Comparison of ENCODE assay signal across 17 cellular contexts in the genomic region with DNA sequence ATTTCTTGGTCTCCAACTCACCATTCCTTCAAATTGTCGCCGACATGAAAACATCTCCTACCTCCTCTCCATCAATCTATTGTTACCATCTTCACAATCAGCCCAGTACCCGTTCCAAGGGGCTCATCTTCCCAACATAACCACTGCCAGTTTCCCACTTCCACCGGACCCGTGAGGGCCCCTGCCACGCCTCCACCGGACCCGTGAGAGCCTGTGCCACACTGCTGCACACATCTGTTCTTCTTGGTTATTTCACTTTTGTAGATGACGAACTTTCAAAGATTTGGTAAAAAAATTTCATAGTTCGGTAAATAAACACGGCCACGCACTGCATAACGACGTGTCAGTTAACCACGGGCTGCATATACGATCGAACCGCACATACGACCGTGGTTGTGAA.
DNase-seq lines count a peak whose midpoint lies in the region; ATAC-seq, FAIRE-seq and TF ChIP-seq lines count a peak whose summit lies in the region.
"Had no signal": no experiment of that assay in that cellular context is flagged by ENCODE, and none has a peak within 500 bp of the region (broad histone marks: within the 10 kb centered on the region; RNA-seq: fewer than 3 reads in every experiment).

No MANE protein-coding gene starts in this region.

- H2AK5ac ChIP-seq in H9 (ENCODE audit: insufficient read length, low read length) = no peak overlapping the region
- H2AK5ac ChIP-seq in H1 (ENCODE audit: low read depth, low read length) = no peak overlapping the region; the same call in 1 of the 2 replicates

- H4K91ac ChIP-seq in H9 (ENCODE audit: insufficient read length, low read depth, low read length) = no peak overlapping the region
- H4K91ac ChIP-seq in H1 (replicated peaks; ENCODE audit: insufficient read length, low read length) = no peak overlapping the region

- no peak overlapping the region for H2BK5ac ChIP-seq in H9 (ENCODE audit: insufficient read length, low read length)
- H2BK5ac ChIP-seq in H1 (ENCODE audit: low read depth, low read length) = no peak overlapping the region

- POLR2A ChIA-PET in H1 (lab: Charles Lee; ENCODE audit: partially characterized antibody) = no interaction called here

- H3K9me3 Mint-ChIP-seq in H9 = no peaks in the 10 kb centered on the region
- H3K9me3 Mint-ChIP-seq: CD4-positive, alpha-beta T cell had no signal

- H3K27me3 ChIP-seq in H9 (ENCODE audit: insufficient read depth, low read length) (no peaks in the 10 kb centered on the region), H1 (replicated peaks in 1 of 4; ENCODE audit: control insufficient read depth in 3 of 4, extremely low read depth in 1 of 4, insufficient read depth in 3 of 4, low read length in 3 of 4) (no peaks in the 10 kb centered on the region), transverse colon (no peaks in the 10 kb centered on the region), sigmoid colon (no peaks in the 10 kb centered on the region)

- DNase-seq in H9 (no peak), H1 (ENCODE audit: low read depth in 1 of 2, low spot score in 2 of 2) (no peak), transverse colon (no peak), GM12891 (ENCODE audit: insufficient read length, low spot score) (no peak), sigmoid colon (no peak)
- DNase-seq in Jurkat, Clone E6-1 (ENCODE audit: low read depth, low spot score) = peak; percentile 28
- DNase-seq: C1 segment of cervical spinal cord; Calu3; CD4-positive, alpha-beta T cell; DMS 273 treated with DMSO at 0.1 percent for 48 hours; DND-41; GDM1; KBM-7 had no signal

- H3K4me1 Mint-ChIP-seq in H9 = peaks cover 24 to 35% of the 10 kb centered on the region in 2 experiments
- H3K4me1 Mint-ChIP-seq: B cell had no signal

- in situ Hi-C loops in transverse colon (cut with MboI; ENCODE audit: low pct_ligation_motif_present in 1 of 4, low pct_unique_long_range_greater_than_20kb in 1 of 4, low sequenced_read_pairs in 3 of 4) = no loop called here

- no peak overlapping the region for H4K8ac ChIP-seq in H9 (replicated peaks; ENCODE audit: insufficient read length, low read depth, low read length)
- H4K8ac ChIP-seq in H1 (ENCODE audit: extremely low read depth, insufficient read depth, low read length) = no peak overlapping the region

- H3K79me1 ChIP-seq in H9 (ENCODE audit: insufficient read depth, low read depth, low read length, poor library complexity, severe bottlenecking) (peaks cover 3% of the 10 kb centered on the region), H1 (ENCODE audit: low read depth, low read length) (peaks cover 2% of the 10 kb centered on the region; the same call in 1 of the 2 replicates)

- H2BK20ac ChIP-seq in H9 (ENCODE audit: low read depth, low read length, poor library complexity, severe bottlenecking) (no peak overlapping the region), H1 (ENCODE audit: low read length) (no peak overlapping the region)

- no peak overlapping the region for H3K27ac ChIP-seq in H9 (ENCODE audit: insufficient read length, low read depth, low read length)
- H3K27ac ChIP-seq in H1 (ENCODE audit: low read depth, low read length) = no peak overlapping the region
- H3K27ac ChIP-seq in transverse colon = peak overlapping the region in 3 of 4 donors; percentile 78 to 80 (median 79)
- no peak overlapping the region for H3K27ac ChIP-seq in sigmoid colon

- H3K36me3 ChIP-seq in H1 (ENCODE audit: control insufficient read depth in 2 of 4, insufficient read depth in 4 of 4, low read length in 3 of 4) (peaks cover 3 to 39% (median 10%) of the 10 kb centered on the region in 4 experiments), transverse colon (no peaks in the 10 kb centered on the region), sigmoid colon (peaks cover 0 to 26% (median 4%) of the 10 kb centered on the region in 4 donors)

- H4K20me1 ChIP-seq in H9 (ENCODE audit: control insufficient read depth, insufficient read depth, insufficient read length) (no peaks in the 10 kb centered on the region), H1 (replicated peaks in 1 of 2; ENCODE audit: control insufficient read depth in 1 of 2, insufficient read depth in 2 of 2, low read length in 2 of 2) (peaks cover 0 to 6% of the 10 kb centered on the region in 2 experiments)

- H2BK120ac ChIP-seq in H9 (ENCODE audit: low read depth, low read length, poor library complexity, severe bottlenecking) (no peak overlapping the region), H1 (replicated peaks; ENCODE audit: low read depth, low read length) (no peak overlapping the region)

- H3K23ac ChIP-seq in H9 (ENCODE audit: insufficient read length, low read depth, low read length) (no peak overlapping the region), H1 (ENCODE audit: insufficient read length) (no peak overlapping the region)

- no peak overlapping the region for H3K4me3 Mint-ChIP-seq in H9
- H3K4me3 Mint-ChIP-seq: B cell; CD4-positive, alpha-beta T cell had no signal

- no peak for TF ChIP-seq CTCF in H9 (conservative IDR thresholded peaks at IDR 0.05)
- no peak for TF ChIP-seq CTCF in H1 (IDR thresholded peaks at IDR 0.05; ENCODE audit: control extremely low read depth in 1 of 3, insufficient read depth in 1 of 3, low read depth in 1 of 3, low read length in 3 of 3)
- TF ChIP-seq CTCF in transverse colon (IDR thresholded peaks at IDR 0.05) = no peak
- no peak for TF ChIP-seq CTCF in sigmoid colon (IDR thresholded peaks at IDR 0.05)

- H3K79me2 ChIP-seq in H9 (ENCODE audit: insufficient read depth, low read length) (no peaks in the 10 kb centered on the region), H1 (ENCODE audit: control insufficient read depth in 1 of 2, insufficient read depth in 2 of 2, low read length in 2 of 2) (peaks cover 0 to 27% of the 10 kb centered on the region in 2 experiments; a peak in 2 of 4 replicates)

- H3K4me2 ChIP-seq in H9 (ENCODE audit: insufficient read depth, insufficient read length, low read length) = no peak overlapping the region
- H3K4me2 ChIP-seq in H1 (ENCODE audit: insufficient read depth in 1 of 2, low read depth in 2 of 2, low read length in 2 of 2) = no peak overlapping the region

- ATAC-seq in HG02970 (IDR thresholded peaks at IDR 0.05; ENCODE audit: low FRiP score, unreplicated experiment) = no peak

- no peak overlapping the region for H2BK12ac ChIP-seq in H9 (ENCODE audit: insufficient read length, low read depth, low read length)
- 0 out of 2 replicates have a peak overlapping the region, but pooled peaks have one; percentile 33 for H2BK12ac ChIP-seq in H1 (ENCODE audit: low read depth, low read length)

- intact Hi-C loops in transverse colon (cut with DNase I; ENCODE audit: low total_unique reads) (no loop called here), sigmoid colon (cut with DNase I) (no loop called here)

- H3K27me3 Mint-ChIP-seq in H9 (ENCODE audit: low read depth) = no peaks in the 10 kb centered on the region
- H3K27me3 Mint-ChIP-seq: B cell; CD4-positive, alpha-beta T cell had no signal

- H2AFZ ChIP-seq in H9 (ENCODE audit: low read length) = no peak overlapping the region
- H2AFZ ChIP-seq in H1 (ENCODE audit: low read length) = no peak overlapping the region

- H3T11ph ChIP-seq in H9 (ENCODE audit: low read length) = no peak overlapping the region

- H3K36me3 Mint-ChIP-seq in H9 (ENCODE audit: insufficient read depth in 1 of 3, low read depth in 3 of 3) = peaks cover 8 to 50% (median 34%) of the 10 kb centered on the region in 3 experiments; a peak in 6 of 7 replicates

- H3K9ac ChIP-seq in H9 (ENCODE audit: extremely low read depth, insufficient read length, low read length) (no peak overlapping the region), H1 (replicated peaks in 1 of 4; ENCODE audit: extremely low read depth in 1 of 4, low read depth in 3 of 4, low read length in 3 of 4) (no peak overlapping the region)

- H3K23me2 ChIP-seq in H9 (ENCODE audit: insufficient read length, low read depth, low read length, poor library complexity, severe bottlenecking) (no peaks in the 10 kb centered on the region), H1 (ENCODE audit: low read depth, low read length) (no peaks in the 10 kb centered on the region)

- H3K18ac ChIP-seq in H9 (ENCODE audit: insufficient read length, low read depth, low read length) (no peak overlapping the region), H1 (ENCODE audit: extremely low read depth, low read length) (no peak overlapping the region; the same call in 1 of the 2 replicates)

- H3K4ac ChIP-seq in H9 (ENCODE audit: low read depth, low read length) (no peak overlapping the region), H1 (replicated peaks; ENCODE audit: insufficient read length, low read depth, low read length) (no peak overlapping the region)

- H3K27ac Mint-ChIP-seq in H9 = peak overlapping the region in 2 of 3 experiments; percentile 1 to 14; a peak in 3 of 7 replicates
- H3K27ac Mint-ChIP-seq: B cell; CD4-positive, alpha-beta T cell had no signal

- H3K4me3 ChIP-seq in Jurkat, Clone E6-1 (ENCODE audit: low read length) = peak overlapping the region; percentile 30
- H3K4me3 ChIP-seq in H1 (ENCODE audit: extremely low read depth in 1 of 4, insufficient read depth in 2 of 4, low read depth in 3 of 4, low read length in 4 of 4) (no peak overlapping the region), transverse colon (no peak overlapping the region), sigmoid colon (no peak overlapping the region)

- H3K14ac ChIP-seq in H9 (ENCODE audit: insufficient read depth, low read length) (no peak overlapping the region), H1 (ENCODE audit: insufficient read length) (no peak overlapping the region)

- H3K4me1 ChIP-seq in H9 (ENCODE audit: insufficient read depth, low read length) (peaks cover 3% of the 10 kb centered on the region; the same call in 1 of the 2 replicates), H1 (replicated peaks in 1 of 4; ENCODE audit: control insufficient read depth in 3 of 4, insufficient read depth in 4 of 4, low read length in 3 of 4) (peaks cover 0 to 13% (median 8%) of the 10 kb centered on the region in 4 experiments; a peak in 4 of 7 replicates), transverse colon (peaks cover 3 to 40% (median 27%) of the 10 kb centered on the region in 4 donors), sigmoid colon (peaks cover 0 to 16% (median 6%) of the 10 kb centered on the region in 4 donors)

- no peak overlapping the region for H4K5ac ChIP-seq in H9 (ENCODE audit: insufficient read length, low read depth, low read length)
- H4K5ac ChIP-seq in H1 (ENCODE audit: insufficient read length, low read depth, low read length) = no peak overlapping the region

- TF ChIP-seq RAD21 in H1 (IDR thresholded peaks at IDR 0.05 in 1 of 2, conservative IDR thresholded peaks at IDR 0.05 in 1 of 2; ENCODE audit: low read depth in 2 of 2, low read length in 2 of 2) = no peak

- H3K56ac ChIP-seq in H9 (ENCODE audit: insufficient read length, low read depth, low read length) (no peak overlapping the region), H1 (replicated peaks; ENCODE audit: insufficient read length, low read depth, low read length) (no peak overlapping the region)

- TF ChIP-seq POLR2A in H1 (IDR thresholded peaks at IDR 0.05; ENCODE audit: control extremely low read depth in 1 of 2, low read depth in 2 of 2, low read length in 2 of 2) (no peak), transverse colon (IDR thresholded peaks at IDR 0.05) (no peak), GM12891 (IDR thresholded peaks at IDR 0.05; ENCODE audit: low read depth, low read length) (no peak), sigmoid colon (IDR thresholded peaks at IDR 0.05) (no peak)

- no CpG with 5 or more reads among the region's 20 CpGs for WGBS in H9 (ENCODE audit: extremely low coverage, insufficient read length, low lambda C conversion rate)
- 91% methylated on average over 20 of the region's 20 CpGs; no CpG with 5 or more reads in 1 of the 2 experiments for WGBS in H1 (ENCODE audit: extremely low coverage in 1 of 2, insufficient coverage in 1 of 2, insufficient read length in 1 of 2, insufficient replicate concordance in 2 of 2, low coverage in 1 of 2, low lambda C conversion rate in 2 of 2, missing lambda C conversion rate in 1 of 2), 2 experiments
- WGBS in transverse colon (ENCODE audit: low coverage in 1 of 2), 2 donors = 88 to 91% methylated on average over 15 to 20 of the region's 20 CpGs
- WGBS in sigmoid colon, 2 donors = 85 to 91% methylated on average over 20 of the region's 20 CpGs

- CTCF ChIA-PET in H1 (lab: Charles Lee; ENCODE audit: partially characterized antibody) = interaction anchor here (1.8 kb wide), 1 partner anchor 11 kb away, joined by 9 read pairs; no protein-coding TSS in a partner anchor

- FAIRE-seq in H1 (lab: Jason Lieb, UNC) (no peak), GM12891 (lab: Jason Lieb, UNC) (no peak)
- FAIRE-seq: A204.1, H54 had no signal

- H2BK15ac ChIP-seq in H9 (ENCODE audit: low read depth, low read length) (no peak overlapping the region), H1 (ENCODE audit: low read length) (no peak overlapping the region)

- TF ChIP-seq EP300 in H1 (IDR thresholded peaks at IDR 0.05; ENCODE audit: borderline replicate concordance in 1 of 2, low read depth in 2 of 2, low read length in 2 of 2) (no peak), transverse colon (IDR thresholded peaks at IDR 0.05; ENCODE audit: low read depth) (no peak), sigmoid colon (IDR thresholded peaks at IDR 0.05) (no peak)

- H3K9me3 ChIP-seq in H9 (ENCODE audit: control insufficient read depth, low read depth, low read length) (no peaks in the 10 kb centered on the region), H1 (ENCODE audit: insufficient read depth in 2 of 2, low read depth in 1 of 2, low read length in 1 of 2) (no peaks in the 10 kb centered on the region), transverse colon (no peaks in the 10 kb centered on the region), sigmoid colon (no peaks in the 10 kb centered on the region)

Comparison
In these comparisons a context has a peak if more than half of its experiments do, and no peak if none do; other contexts are left out.
1. H3K27ac ChIP-seq: peak in transverse colon (3 of 4); none in H9 (single experiment), H1 (single experiment) and sigmoid colon (0 of 4).